Comparison of ENCODE assay signal across 1 cellular context in genomic region chr12:24756479-24757024, GRCh38.
TF ChIP-seq lines count a peak whose summit lies in the region.

No MANE protein-coding gene starts in this region.

TF ChIP-seq in HepG2, 621 proteins besides CTCF, POLR2A, EP300 and RAD21 (continued from another document):
- no peak for TF ChIP-seq ZHX2 (IDR thresholded peaks at IDR 0.05; ENCODE audit: low read depth)
- no peak for TF ChIP-seq ZHX2 (CRISPR knock-in tag; IDR thresholded peaks at IDR 0.05; ENCODE audit: borderline replicate concordance)
- no peak for TF ChIP-seq GLMP (CRISPR knock-in tag; IDR thresholded peaks at IDR 0.05; ENCODE audit: borderline replicate concordance)
- no peak for TF ChIP-seq ZNF629 (CRISPR knock-in tag; conservative IDR thresholded peaks at IDR 0.05)
